In the genomic region with DNA sequence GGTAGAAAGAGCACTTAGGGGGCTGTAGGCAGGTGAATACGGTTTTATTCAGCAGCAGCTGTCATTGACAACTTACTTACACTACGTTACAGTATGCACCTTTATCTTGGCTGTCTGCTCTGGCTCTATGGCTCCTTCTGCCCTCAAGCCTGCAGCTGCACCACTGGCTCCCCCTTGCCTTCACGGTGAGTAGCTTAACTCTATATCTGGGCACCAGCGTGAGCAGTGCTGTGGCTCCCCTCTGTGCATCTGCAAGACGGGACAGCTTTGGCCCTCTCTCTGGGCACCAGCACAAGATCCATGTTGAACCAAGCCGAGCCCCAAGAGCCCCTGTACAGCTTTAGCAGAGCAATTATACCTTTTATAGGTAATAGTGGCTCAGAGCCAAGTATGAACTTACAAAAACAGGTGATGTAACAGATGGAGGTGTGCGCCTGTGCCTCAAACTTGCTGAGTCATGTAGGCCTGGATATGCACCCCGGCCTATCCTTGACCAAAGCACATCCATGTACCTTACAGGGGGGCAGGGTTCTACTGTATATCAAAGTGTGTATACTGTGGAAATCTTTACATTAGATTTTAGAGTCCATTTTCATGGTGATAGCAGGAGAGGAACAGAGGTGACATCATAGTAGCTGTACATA, we compare ENCODE assay signal across 1 cellular context.
A peak's percentile ranks its signal among the peaks of the same experiment; 100 is the strongest.
TF ChIP-seq lines count a peak whose summit lies in the region.

No MANE protein-coding gene starts in this region.

TF ChIP-seq in K562, 482 proteins besides CTCF, POLR2A, EP300 and RAD21 (continued from another document and continues in another):
- TF ChIP-seq, protein P1, sequence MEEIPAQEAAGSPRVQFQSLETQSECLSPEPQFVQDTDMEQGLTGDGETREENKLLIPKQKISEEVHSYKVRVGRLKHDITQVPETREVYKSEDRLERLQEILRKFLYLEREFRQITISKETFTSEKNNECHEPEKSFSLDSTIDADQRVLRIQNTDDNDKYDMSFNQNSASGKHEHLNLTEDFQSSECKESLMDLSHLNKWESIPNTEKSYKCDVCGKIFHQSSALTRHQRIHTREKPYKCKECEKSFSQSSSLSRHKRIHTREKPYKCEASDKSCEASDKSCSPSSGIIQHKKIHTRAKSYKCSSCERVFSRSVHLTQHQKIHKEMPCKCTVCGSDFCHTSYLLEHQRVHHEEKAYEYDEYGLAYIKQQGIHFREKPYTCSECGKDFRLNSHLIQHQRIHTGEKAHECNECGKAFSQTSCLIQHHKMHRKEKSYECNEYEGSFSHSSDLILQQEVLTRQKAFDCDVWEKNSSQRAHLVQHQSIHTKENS (CRISPR knock-in tag; IDR thresholded peaks at IDR 0.05), result no peak
- TF ChIP-seq, protein P2, sequence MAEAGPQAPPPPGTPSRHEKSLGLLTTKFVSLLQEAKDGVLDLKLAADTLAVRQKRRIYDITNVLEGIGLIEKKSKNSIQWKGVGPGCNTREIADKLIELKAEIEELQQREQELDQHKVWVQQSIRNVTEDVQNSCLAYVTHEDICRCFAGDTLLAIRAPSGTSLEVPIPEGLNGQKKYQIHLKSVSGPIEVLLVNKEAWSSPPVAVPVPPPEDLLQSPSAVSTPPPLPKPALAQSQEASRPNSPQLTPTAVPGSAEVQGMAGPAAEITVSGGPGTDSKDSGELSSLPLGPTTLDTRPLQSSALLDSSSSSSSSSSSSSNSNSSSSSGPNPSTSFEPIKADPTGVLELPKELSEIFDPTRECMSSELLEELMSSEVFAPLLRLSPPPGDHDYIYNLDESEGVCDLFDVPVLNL (CRISPR knock-in tag; IDR thresholded peaks at IDR 0.05; ENCODE audit: low read depth), result no peak
- TF ChIP-seq ZNF316 (IDR thresholded peaks at IDR 0.05) (peak; percentile 95), ZNF41 (CRISPR knock-in tag; conservative IDR thresholded peaks at IDR 0.05) (0 out of 2 replicates have a peak, but pooled peaks have one; percentile 31), ATF7 (IDR thresholded peaks at IDR 0.05) (no peak), CSDE1 (IDR thresholded peaks at IDR 0.05) (no peak), PHF8 (IDR thresholded peaks at IDR 0.05; ENCODE audit: borderline replicate concordance, low read length) (no peak), BCOR (IDR thresholded peaks at IDR 0.05) (no peak), CXXC5 (CRISPR knock-in tag; IDR thresholded peaks at IDR 0.05) (peak; percentile 57; the same call in 1 of the 2 replicates), GTF2A2 (tag; IDR thresholded peaks at IDR 0.05) (no peak), TRIM24 (IDR thresholded peaks at IDR 0.05) (peak in 1 of 2 experiments; percentile 25; a peak in 1 of 4 replicates), SMAD4 (CRISPR knock-in tag; conservative IDR thresholded peaks at IDR 0.05) (peak; percentile 67), ZNF146 (CRISPR knock-in tag; IDR thresholded peaks at IDR 0.05; ENCODE audit: unreplicated experiment) (no peak), PURB (CRISPR knock-in tag; IDR thresholded peaks at IDR 0.05; ENCODE audit: low read depth) (no peak), ZNF274 (IDR thresholded peaks at IDR 0.05; ENCODE audit: borderline replicate concordance, low read depth, low read length) (no peak), TSC22D4 (tag; IDR thresholded peaks at IDR 0.05) (no peak), ZZZ3 (IDR thresholded peaks at IDR 0.05) (no peak), HDAC2 (IDR thresholded peaks at IDR 0.05) (no peak), ZNF76 (CRISPR knock-in tag; IDR thresholded peaks at IDR 0.05; ENCODE audit: borderline replicate concordance) (no peak), ZNF717 (CRISPR knock-in tag; IDR thresholded peaks at IDR 0.05) (no peak), MAFF (IDR thresholded peaks at IDR 0.05; ENCODE audit: low read length) (peak; percentile 81), NR1H2 (CRISPR knock-in tag; IDR thresholded peaks at IDR 0.05) (no peak), HDAC3 (IDR thresholded peaks at IDR 0.05; ENCODE audit: borderline replicate concordance, partially characterized antibody) (no peak), POLR3G (IDR thresholded peaks at IDR 0.05; ENCODE audit: extremely low read depth, insufficient read length, insufficient replicate concordance) (no peak), KLF13 (tag; IDR thresholded peaks at IDR 0.05; ENCODE audit: borderline replicate concordance, low read depth) (peak; percentile 55; the same call in 1 of the 2 replicates), POLR2AphosphoS2 (IDR thresholded peaks at IDR 0.05; ENCODE audit: low read length) (no peak), ZNF408 (CRISPR knock-in tag; IDR thresholded peaks at IDR 0.05; ENCODE audit: low read depth) (no peak), PRMT5 (CRISPR knock-in tag; IDR thresholded peaks at IDR 0.05) (no peak), CEBPG (CRISPR knock-in tag; IDR thresholded peaks at IDR 0.05) (no peak), CEBPG (tag; conservative IDR thresholded peaks at IDR 0.05 in 1 of 2, IDR thresholded peaks at IDR 0.05 in 1 of 2) (peak in 1 of 2 experiments; percentile 18; a peak in 1 of 4 replicates), NFE2L1 (tag; IDR thresholded peaks at IDR 0.05; ENCODE audit: borderline replicate concordance, low read depth) (peak; percentile 87), XRCC3 (IDR thresholded peaks at IDR 0.05) (no peak), FIP1L1 (IDR thresholded peaks at IDR 0.05; ENCODE audit: low read depth, low read length, poor library complexity, severe bottlenecking) (no peak)
- TF ChIP-seq, protein P3, sequence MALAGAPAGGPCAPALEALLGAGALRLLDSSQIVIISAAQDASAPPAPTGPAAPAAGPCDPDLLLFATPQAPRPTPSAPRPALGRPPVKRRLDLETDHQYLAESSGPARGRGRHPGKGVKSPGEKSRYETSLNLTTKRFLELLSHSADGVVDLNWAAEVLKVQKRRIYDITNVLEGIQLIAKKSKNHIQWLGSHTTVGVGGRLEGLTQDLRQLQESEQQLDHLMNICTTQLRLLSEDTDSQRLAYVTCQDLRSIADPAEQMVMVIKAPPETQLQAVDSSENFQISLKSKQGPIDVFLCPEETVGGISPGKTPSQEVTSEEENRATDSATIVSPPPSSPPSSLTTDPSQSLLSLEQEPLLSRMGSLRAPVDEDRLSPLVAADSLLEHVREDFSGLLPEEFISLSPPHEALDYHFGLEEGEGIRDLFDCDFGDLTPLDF (CRISPR knock-in tag; IDR thresholded peaks at IDR 0.05), result no peak
- TF ChIP-seq, protein P4, sequence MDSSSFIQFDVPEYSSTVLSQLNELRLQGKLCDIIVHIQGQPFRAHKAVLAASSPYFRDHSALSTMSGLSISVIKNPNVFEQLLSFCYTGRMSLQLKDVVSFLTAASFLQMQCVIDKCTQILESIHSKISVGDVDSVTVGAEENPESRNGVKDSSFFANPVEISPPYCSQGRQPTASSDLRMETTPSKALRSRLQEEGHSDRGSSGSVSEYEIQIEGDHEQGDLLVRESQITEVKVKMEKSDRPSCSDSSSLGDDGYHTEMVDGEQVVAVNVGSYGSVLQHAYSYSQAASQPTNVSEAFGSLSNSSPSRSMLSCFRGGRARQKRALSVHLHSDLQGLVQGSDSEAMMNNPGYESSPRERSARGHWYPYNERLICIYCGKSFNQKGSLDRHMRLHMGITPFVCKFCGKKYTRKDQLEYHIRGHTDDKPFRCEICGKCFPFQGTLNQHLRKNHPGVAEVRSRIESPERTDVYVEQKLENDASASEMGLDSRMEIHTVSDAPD (CRISPR knock-in tag; IDR thresholded peaks at IDR 0.05), result no peak
- TF ChIP-seq, protein P5, sequence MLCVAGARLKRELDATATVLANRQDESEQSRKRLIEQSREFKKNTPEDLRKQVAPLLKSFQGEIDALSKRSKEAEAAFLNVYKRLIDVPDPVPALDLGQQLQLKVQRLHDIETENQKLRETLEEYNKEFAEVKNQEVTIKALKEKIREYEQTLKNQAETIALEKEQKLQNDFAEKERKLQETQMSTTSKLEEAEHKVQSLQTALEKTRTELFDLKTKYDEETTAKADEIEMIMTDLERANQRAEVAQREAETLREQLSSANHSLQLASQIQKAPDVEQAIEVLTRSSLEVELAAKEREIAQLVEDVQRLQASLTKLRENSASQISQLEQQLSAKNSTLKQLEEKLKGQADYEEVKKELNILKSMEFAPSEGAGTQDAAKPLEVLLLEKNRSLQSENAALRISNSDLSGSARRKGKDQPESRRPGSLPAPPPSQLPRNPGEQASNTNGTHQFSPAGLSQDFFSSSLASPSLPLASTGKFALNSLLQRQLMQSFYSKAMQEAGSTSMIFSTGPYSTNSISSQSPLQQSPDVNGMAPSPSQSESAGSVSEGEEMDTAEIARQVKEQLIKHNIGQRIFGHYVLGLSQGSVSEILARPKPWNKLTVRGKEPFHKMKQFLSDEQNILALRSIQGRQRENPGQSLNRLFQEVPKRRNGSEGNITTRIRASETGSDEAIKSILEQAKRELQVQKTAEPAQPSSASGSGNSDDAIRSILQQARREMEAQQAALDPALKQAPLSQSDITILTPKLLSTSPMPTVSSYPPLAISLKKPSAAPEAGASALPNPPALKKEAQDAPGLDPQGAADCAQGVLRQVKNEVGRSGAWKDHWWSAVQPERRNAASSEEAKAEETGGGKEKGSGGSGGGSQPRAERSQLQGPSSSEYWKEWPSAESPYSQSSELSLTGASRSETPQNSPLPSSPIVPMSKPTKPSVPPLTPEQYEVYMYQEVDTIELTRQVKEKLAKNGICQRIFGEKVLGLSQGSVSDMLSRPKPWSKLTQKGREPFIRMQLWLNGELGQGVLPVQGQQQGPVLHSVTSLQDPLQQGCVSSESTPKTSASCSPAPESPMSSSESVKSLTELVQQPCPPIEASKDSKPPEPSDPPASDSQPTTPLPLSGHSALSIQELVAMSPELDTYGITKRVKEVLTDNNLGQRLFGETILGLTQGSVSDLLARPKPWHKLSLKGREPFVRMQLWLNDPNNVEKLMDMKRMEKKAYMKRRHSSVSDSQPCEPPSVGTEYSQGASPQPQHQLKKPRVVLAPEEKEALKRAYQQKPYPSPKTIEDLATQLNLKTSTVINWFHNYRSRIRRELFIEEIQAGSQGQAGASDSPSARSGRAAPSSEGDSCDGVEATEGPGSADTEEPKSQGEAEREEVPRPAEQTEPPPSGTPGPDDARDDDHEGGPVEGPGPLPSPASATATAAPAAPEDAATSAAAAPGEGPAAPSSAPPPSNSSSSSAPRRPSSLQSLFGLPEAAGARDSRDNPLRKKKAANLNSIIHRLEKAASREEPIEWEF (CRISPR knock-in tag; IDR thresholded peaks at IDR 0.05), result no peak
- TF ChIP-seq, protein P6, sequence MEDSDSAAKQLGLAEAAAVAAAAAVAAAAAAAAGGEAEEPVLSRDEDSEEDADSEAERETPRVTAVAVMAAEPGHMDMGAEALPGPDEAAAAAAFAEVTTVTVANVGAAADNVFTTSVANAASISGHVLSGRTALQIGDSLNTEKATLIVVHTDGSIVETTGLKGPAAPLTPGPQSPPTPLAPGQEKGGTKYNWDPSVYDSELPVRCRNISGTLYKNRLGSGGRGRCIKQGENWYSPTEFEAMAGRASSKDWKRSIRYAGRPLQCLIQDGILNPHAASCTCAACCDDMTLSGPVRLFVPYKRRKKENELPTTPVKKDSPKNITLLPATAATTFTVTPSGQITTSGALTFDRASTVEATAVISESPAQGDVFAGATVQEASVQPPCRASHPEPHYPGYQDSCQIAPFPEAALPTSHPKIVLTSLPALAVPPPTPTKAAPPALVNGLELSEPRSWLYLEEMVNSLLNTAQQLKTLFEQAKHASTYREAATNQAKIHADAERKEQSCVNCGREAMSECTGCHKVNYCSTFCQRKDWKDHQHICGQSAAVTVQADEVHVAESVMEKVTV (CRISPR knock-in tag; IDR thresholded peaks at IDR 0.05), result peak; percentile 69
- TF ChIP-seq, protein P7, sequence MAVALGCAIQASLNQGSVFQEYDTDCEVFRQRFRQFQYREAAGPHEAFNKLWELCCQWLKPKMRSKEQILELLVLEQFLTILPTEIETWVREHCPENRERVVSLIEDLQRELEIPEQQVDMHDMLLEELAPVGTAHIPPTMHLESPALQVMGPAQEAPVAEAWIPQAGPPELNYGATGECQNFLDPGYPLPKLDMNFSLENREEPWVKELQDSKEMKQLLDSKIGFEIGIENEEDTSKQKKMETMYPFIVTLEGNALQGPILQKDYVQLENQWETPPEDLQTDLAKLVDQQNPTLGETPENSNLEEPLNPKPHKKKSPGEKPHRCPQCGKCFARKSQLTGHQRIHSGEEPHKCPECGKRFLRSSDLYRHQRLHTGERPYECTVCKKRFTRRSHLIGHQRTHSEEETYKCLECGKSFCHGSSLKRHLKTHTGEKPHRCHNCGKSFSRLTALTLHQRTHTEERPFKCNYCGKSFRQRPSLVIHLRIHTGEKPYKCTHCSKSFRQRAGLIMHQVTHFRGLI (CRISPR knock-in tag; IDR thresholded peaks at IDR 0.05), result no peak
- TF ChIP-seq, protein P8, sequence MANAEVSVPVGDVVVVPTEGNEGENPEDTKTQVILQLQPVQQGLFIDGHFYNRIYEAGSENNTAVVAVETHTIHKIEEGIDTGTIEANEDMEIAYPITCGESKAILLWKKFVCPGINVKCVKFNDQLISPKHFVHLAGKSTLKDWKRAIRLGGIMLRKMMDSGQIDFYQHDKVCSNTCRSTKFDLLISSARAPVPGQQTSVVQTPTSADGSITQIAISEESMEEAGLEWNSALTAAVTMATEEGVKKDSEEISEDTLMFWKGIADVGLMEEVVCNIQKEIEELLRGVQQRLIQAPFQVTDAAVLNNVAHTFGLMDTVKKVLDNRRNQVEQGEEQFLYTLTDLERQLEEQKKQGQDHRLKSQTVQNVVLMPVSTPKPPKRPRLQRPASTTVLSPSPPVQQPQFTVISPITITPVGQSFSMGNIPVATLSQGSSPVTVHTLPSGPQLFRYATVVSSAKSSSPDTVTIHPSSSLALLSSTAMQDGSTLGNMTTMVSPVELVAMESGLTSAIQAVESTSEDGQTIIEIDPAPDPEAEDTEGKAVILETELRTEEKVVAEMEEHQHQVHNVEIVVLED (CRISPR knock-in tag; IDR thresholded peaks at IDR 0.05), result 0 out of 2 replicates have a peak, but pooled peaks have one; percentile 12
- TF ChIP-seq, protein P9, sequence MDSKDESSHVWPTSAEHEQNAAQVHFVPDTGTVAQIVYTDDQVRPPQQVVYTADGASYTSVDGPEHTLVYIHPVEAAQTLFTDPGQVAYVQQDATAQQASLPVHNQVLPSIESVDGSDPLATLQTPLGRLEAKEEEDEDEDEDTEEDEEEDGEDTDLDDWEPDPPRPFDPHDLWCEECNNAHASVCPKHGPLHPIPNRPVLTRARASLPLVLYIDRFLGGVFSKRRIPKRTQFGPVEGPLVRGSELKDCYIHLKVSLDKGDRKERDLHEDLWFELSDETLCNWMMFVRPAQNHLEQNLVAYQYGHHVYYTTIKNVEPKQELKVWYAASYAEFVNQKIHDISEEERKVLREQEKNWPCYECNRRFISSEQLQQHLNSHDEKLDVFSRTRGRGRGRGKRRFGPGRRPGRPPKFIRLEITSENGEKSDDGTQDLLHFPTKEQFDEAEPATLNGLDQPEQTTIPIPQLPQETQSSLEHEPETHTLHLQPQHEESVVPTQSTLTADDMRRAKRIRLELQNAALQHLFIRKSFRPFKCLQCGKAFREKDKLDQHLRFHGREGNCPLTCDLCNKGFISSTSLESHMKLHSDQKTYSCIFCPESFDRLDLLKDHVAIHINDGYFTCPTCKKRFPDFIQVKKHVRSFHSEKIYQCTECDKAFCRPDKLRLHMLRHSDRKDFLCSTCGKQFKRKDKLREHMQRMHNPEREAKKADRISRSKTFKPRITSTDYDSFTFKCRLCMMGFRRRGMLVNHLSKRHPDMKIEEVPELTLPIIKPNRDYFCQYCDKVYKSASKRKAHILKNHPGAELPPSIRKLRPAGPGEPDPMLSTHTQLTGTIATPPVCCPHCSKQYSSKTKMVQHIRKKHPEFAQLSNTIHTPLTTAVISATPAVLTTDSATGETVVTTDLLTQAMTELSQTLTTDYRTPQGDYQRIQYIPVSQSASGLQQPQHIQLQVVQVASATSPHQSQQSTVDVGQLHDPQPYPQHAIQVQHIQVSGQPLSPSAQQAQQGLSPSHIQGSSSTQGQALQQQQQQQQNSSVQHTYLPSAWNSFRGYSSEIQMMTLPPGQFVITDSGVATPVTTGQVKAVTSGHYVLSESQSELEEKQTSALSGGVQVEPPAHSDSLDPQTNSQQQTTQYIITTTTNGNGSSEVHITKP (IDR thresholded peaks at IDR 0.05; ENCODE audit: partially characterized antibody), result peak; percentile 49
